ENCODE assay signal across 10 cellular contexts in the genomic region with DNA sequence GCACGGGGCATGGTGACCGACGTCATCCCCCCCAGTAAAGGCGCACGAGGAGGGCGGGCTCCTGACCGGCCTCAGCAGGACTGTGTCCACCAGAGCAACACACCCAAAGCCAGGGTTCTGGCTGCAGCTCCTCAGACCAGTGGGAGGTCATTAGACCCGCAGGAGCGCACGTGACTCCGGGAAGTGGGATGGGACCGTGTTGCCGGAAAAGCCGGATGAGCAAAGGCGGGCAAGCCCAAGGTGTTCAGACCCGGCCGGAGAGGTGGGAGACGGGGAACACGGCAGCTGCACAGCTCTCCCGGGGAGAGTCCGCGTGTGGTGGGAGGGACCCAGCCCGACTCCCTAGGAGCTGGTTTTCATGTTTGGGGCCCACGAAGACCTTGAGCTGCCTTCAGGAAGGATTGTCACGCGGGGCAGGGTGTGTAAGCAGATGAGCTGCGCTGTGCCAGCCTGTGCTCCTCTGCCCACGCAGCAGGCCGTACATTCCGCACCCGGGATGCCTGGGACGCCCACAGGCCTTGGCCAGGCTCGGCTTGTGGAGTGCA.
"Had no signal": no experiment of that assay in that cellular context is flagged by ENCODE, and none has a peak within 500 bp of the region (broad histone marks: within the 10 kb centered on the region; RNA-seq: fewer than 3 reads in every experiment).

No MANE protein-coding gene starts in this region.

- H3K27me3 ChIP-seq: colonic mucosa, heart left ventricle had no signal

- H3K27ac ChIP-seq: colonic mucosa, heart left ventricle, stomach, VCaP had no signal

- H3K4me3 ChIP-seq: colonic mucosa, heart left ventricle, stomach had no signal

- H3K4me1 ChIP-seq: colonic mucosa, stomach had no signal

- H3K9me3 ChIP-seq: colonic mucosa, heart left ventricle, stomach had no signal

- DNase-seq: activated CD8-positive, alpha-beta memory T cell treated with anti-CD3 and anti-CD28 coated beads, Interleukin-2, amount 50 U/mL, for 4 hours; activated CD8-positive, alpha-beta T cell treated with anti-CD3 and anti-CD28 coated beads for 36 hours; activated naive CD4-positive, alpha-beta T cell treated with Interleukin-2 at 50 U/mL for 16 hours; colonic mucosa; foreskin melanocyte; heart left ventricle; stimulated activated CD4-positive, alpha-beta T cell treated with anti-CD3 and anti-CD28 coated beads, Interleukin-4, amount 100 ng/mL, for 4 hours; stomach; T-helper 1 cell had no signal

- H3K36me3 ChIP-seq: colonic mucosa, heart left ventricle, stomach had no signal

- ATAC-seq: activated CD8-positive, alpha-beta T cell treated with anti-CD3 and anti-CD28 coated beads for 36 hours had no signal
